ENCODE assay signal across 21 cellular contexts in genomic region chr20:12591949-12592470, GRCh38.
A peak's percentile ranks its signal among the peaks of the same experiment; 100 is the strongest.
DNase-seq lines count a peak whose midpoint lies in the region; ATAC-seq and TF ChIP-seq lines count a peak whose summit lies in the region.
"Had no signal": no experiment of that assay in that cellular context is flagged by ENCODE, and none has a peak within 500 bp of the region (broad histone marks: within the 10 kb centered on the region; RNA-seq: fewer than 3 reads in every experiment).

No MANE protein-coding gene starts in this region.

- no peak overlapping the region for H3K4me3 ChIP-seq in right atrium auricular region
- H3K4me3 ChIP-seq in upper lobe of right lung: no peak overlapping the region

- H3K9me3 ChIP-seq in right atrium auricular region (no peaks in the 10 kb centered on the region), upper lobe of right lung (no peaks in the 10 kb centered on the region)
- H3K9me3 ChIP-seq: BE2C, neutrophil had no signal

- H3K27ac ChIP-seq in right atrium auricular region (no peak overlapping the region), upper lobe of right lung (no peak overlapping the region)
- H3K27ac ChIP-seq: epithelial cell of prostate, foreskin keratinocyte, neutrophil had no signal

- H3K36me3 ChIP-seq in right atrium auricular region: no peaks in the 10 kb centered on the region
- no peaks in the 10 kb centered on the region for H3K36me3 ChIP-seq in upper lobe of right lung
- H3K36me3 ChIP-seq: BE2C, neutrophil had no signal

- TF ChIP-seq CTCF in right atrium auricular region (IDR thresholded peaks at IDR 0.05) (no peak), upper lobe of right lung (IDR thresholded peaks at IDR 0.05) (no peak)

- ATAC-seq in left ventricle myocardium superior: peak; percentile 50
- ATAC-seq in upper lobe of right lung: peak; percentile 84
- ATAC-seq in GM21528 (IDR thresholded peaks at IDR 0.05; ENCODE audit: low FRiP score, unreplicated experiment): no peak
- ATAC-seq in GM21786 (IDR thresholded peaks at IDR 0.05; ENCODE audit: unreplicated experiment): no peak
- ATAC-seq: foreskin keratinocyte had no signal

- H3K27me3 ChIP-seq in right atrium auricular region (no peaks in the 10 kb centered on the region), upper lobe of right lung (no peaks in the 10 kb centered on the region)
- H3K27me3 ChIP-seq: BE2C, foreskin keratinocyte, neutrophil had no signal

- DNase-seq in left ventricle myocardium superior (no peak), right atrium auricular region (ENCODE audit: low spot score) (no peak), NCI-H2107 treated with DMSO at 0.1 percent for 48 hours (lab: John Stamatoyannopoulos, UW; ENCODE audit: unreplicated experiment) (peak; percentile 65), SHP77 (lab: John Stamatoyannopoulos, UW) (peak; percentile 64 to 82), upper lobe of right lung (no peak), GOT3 (lab: John Stamatoyannopoulos, UW) (no peak)
- DNase-seq: activated CD4-positive, alpha-beta T cell treated with anti-CD3 and anti-CD28 coated beads, Interleukin-2, amount 10 ng/mL, durations not matched to agents 7 days and 5 days; activated CD8-positive, alpha-beta memory T cell treated with anti-CD3 and anti-CD28 coated beads, Interleukin-2, amount 50 U/mL, for 4 hours; activated gamma-delta T cell; BE2C; foreskin keratinocyte; HCEC 1CT; hippocampal formation; kidney; NCI-H2081 treated with DMSO at 0.1 percent for 48 hours; stimulated activated CD8-positive, alpha-beta memory T cell treated with anti-CD3 and anti-CD28 coated beads, Interleukin-4, amount 100 ng/mL, for 48 hours; T-helper 1 cell had no signal

- no peaks in the 10 kb centered on the region for H3K4me1 ChIP-seq in right atrium auricular region
- no peaks in the 10 kb centered on the region for H3K4me1 ChIP-seq in upper lobe of right lung
- H3K4me1 ChIP-seq: foreskin keratinocyte had no signal

- intact Hi-C loops in left ventricle myocardium superior (cut with micrococcal nuclease): no loop called here
- intact Hi-C loops in upper lobe of right lung (cut with DNase I): no loop called here

Comparison
In these comparisons a context has a peak if more than half of its experiments do, and no peak if none do; other contexts are left out.
1. ATAC-seq: peak in left ventricle myocardium superior (single experiment) and upper lobe of right lung (single experiment); none in GM21528 (single experiment) and GM21786 (single experiment).
2. DNase-seq: peak in NCI-H2107 treated with DMSO at 0.1 percent for 48 hours (single experiment) and SHP77 (2 of 2); none in left ventricle myocardium superior (single experiment), right atrium auricular region (single experiment), upper lobe of right lung (single experiment) and GOT3 (single experiment).